Comparison of ENCODE assay signal across 17 cellular contexts in the genomic region with DNA sequence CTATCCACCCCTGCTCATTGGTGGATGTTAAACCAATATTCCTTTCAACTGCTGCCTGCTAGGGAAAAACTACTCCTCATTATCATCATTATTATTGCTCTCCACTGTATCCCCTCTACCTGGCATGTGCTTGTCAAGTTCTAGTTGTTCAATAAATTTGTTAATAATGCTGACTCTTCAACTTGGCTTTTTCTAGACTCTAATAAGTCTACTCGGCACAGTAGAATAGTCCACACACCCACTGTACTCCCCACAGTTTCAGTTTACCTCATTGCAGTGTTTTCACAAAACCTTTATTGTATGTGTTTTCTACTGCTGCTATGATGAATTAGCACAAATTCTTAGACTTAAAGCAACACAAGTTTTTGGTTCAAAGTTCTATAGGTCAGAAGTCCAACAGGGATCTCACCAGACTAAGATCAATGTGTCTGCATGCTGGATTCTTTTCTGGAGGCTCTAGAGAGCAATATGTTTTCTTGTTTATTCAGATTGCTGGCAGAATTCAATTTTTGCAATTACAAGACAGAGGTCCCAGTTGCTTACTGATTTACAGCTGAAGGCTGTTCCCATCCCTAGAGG.
"Had no signal": no experiment of that assay in that cellular context is flagged by ENCODE, and none has a peak within 500 bp of the region (broad histone marks: within the 10 kb centered on the region; RNA-seq: fewer than 3 reads in every experiment).

No MANE protein-coding gene starts in this region.

- H3K27ac ChIP-seq: sigmoid colon had no signal

- H3K4me3 Mint-ChIP-seq: activated CD4-positive, alpha-beta T cell treated with anti-CD3 and anti-CD28 coated beads, Interleukin-2, amount 10 ng/mL, durations not matched to agents 7 days and 5 days; activated naive CD4-positive, alpha-beta T cell treated with anti-CD3 and anti-CD28 coated beads, Interleukin-2, amount 10 ng/mL, durations not matched to agents 7 days and 5 days; brain; dendritic cell treated with granulocyte-macrophage colony-stimulating factor and Interleukin-4, amounts not matched to agents 40 ng/mL and 50 ng/mL, for 4 days had no signal

- DNase-seq: activated B cell treated with CpG ODN at 0.5 μM for 24 hours; activated CD4-positive, alpha-beta T cell treated with anti-CD3 and anti-CD28 coated beads, Interleukin-2, amount 10 ng/mL, durations not matched to agents 7 days and 5 days; activated CD8-positive, alpha-beta memory T cell treated with anti-CD3 and anti-CD28 coated beads for 24 hours; activated naive CD4-positive, alpha-beta T cell treated with anti-CD3 and anti-CD28 coated beads, Interleukin-2, amount 10 ng/mL, durations not matched to agents 7 days and 5 days; amniotic stem cell; cerebellar nuclear complex; kidney glomerular epithelial cell; mesendoderm; sigmoid colon; stimulated activated CD4-positive, alpha-beta T cell treated with anti-CD3 and anti-CD28 coated beads, Interleukin-12 subunit alpha, Interleukin-12 subunit beta, amount 100 ng/mL, for 4 hours; stimulated activated naive CD4-positive, alpha-beta T cell; substantia nigra; T-helper 2 cell; trophoblast cell had no signal

- H3K4me1 Mint-ChIP-seq: activated naive CD4-positive, alpha-beta T cell treated with anti-CD3 and anti-CD28 coated beads, Interleukin-2, amount 10 ng/mL, durations not matched to agents 7 days and 5 days; brain had no signal

- H3K27ac Mint-ChIP-seq: activated CD4-positive, alpha-beta T cell treated with anti-CD3 and anti-CD28 coated beads, Interleukin-2, amount 10 ng/mL, durations not matched to agents 7 days and 5 days; activated naive CD4-positive, alpha-beta T cell treated with anti-CD3 and anti-CD28 coated beads, Interleukin-2, amount 10 ng/mL, durations not matched to agents 7 days and 5 days; activated T-helper 2 cell treated with anti-CD3 and anti-CD28 coated beads, Interferon-gamma antibody, Interleukin-2, Interleukin-4, amounts not matched to agents 10 μg/mL and 5 μg/mL and 100 μg/mL, durations not matched to agents 14 hours and 24 hours and 36 hours; brain; dendritic cell treated with granulocyte-macrophage colony-stimulating factor and Interleukin-4, amounts not matched to agents 40 ng/mL and 50 ng/mL, for 4 days had no signal

- H3K27me3 Mint-ChIP-seq: activated B cell treated with CpG ODN at 0.5 μM for 24 hours; activated CD4-positive, alpha-beta T cell treated with anti-CD3 and anti-CD28 coated beads, Interleukin-2, amount 10 ng/mL, durations not matched to agents 7 days and 5 days; activated naive CD4-positive, alpha-beta T cell treated with anti-CD3 and anti-CD28 coated beads, Interleukin-2, amount 10 ng/mL, durations not matched to agents 7 days and 5 days; dendritic cell treated with granulocyte-macrophage colony-stimulating factor and Interleukin-4, amounts not matched to agents 40 ng/mL and 50 ng/mL, for 4 days had no signal
